15 cellular contexts compared by ENCODE assay signal in the genomic region with DNA sequence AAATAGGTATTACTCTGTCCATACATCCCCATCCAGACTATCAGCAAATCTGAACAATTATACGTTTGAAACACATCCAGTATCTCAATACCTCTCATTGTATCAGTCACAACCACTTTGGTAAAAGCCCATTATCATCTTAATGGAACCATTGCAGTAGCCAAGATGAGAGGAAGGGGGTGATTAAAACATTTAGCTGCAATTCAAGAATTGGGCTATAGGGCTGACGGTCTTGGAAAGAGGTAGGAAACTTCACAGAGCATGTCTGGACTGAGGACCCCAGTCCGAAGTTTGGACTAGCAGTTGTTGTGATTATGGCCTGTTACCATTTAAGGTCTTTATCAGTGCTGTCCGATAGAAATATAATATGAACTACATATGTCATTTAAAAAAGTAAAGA. TPM values are rescaled to one million over a fixed set of nuclear protein-coding genes. Genes with fewer than 3 reads are reported as not detected.
DNase-seq lines count a peak whose midpoint lies in the region; ATAC-seq and TF ChIP-seq lines count a peak whose summit lies in the region.
"Had no signal": no experiment of that assay in that cellular context is flagged by ENCODE, and none has a peak within 500 bp of the region (broad histone marks: within the 10 kb centered on the region; RNA-seq: fewer than 3 reads in every experiment).

No MANE protein-coding gene starts in this region.

- H3K4me1 Mint-ChIP-seq in H9: peaks cover 9 to 14% of the 10 kb centered on the region in 2 experiments
- H3K4me1 Mint-ChIP-seq in endodermal cell: peaks cover 2% of the 10 kb centered on the region
- peaks cover 35% of the 10 kb centered on the region for H3K4me1 Mint-ChIP-seq in CD4-positive, alpha-beta T cell (ENCODE audit: low read depth)

- H3K36me3 Mint-ChIP-seq in H9 (ENCODE audit: insufficient read depth in 1 of 3, low read depth in 3 of 3) (peaks cover 4 to 8% (median 7%) of the 10 kb centered on the region in 3 experiments; a peak in 4 of 7 replicates), endodermal cell (ENCODE audit: low read depth) (peaks cover 6% of the 10 kb centered on the region)
- H3K36me3 Mint-ChIP-seq in CD4-positive, alpha-beta T cell (ENCODE audit: low read depth): peaks cover 33% of the 10 kb centered on the region

- in situ Hi-C loops in mammary epithelial cell (cut with MboI; ENCODE audit: low sequenced_read_pairs in 2 of 2): loop anchor here in 1 of 2 donors (25.0 kb wide), 1 partner anchor 330 kb away; no protein-coding TSS in a partner anchor

- H3K79me1 ChIP-seq in H9 (ENCODE audit: insufficient read depth, low read depth, low read length, poor library complexity, severe bottlenecking): no peaks in the 10 kb centered on the region

- no peak overlapping the region for H2BK120ac ChIP-seq in H9 (ENCODE audit: low read depth, low read length, poor library complexity, severe bottlenecking)

- H2BK5ac ChIP-seq in H9 (ENCODE audit: insufficient read length, low read length): no peak overlapping the region

- H3K4me3 ChIP-seq in BE2C (ENCODE audit: low read depth, low read length) (no peak overlapping the region), endodermal cell (ENCODE audit: low read length) (no peak overlapping the region), psoas muscle (no peak overlapping the region), mammary epithelial cell (replicated peaks in 1 of 3; ENCODE audit: insufficient read depth in 1 of 3, low read depth in 2 of 3, low read length in 3 of 3) (no peak overlapping the region)
- H3K4me3 ChIP-seq: BLaER1 treated with 17β-estradiol and CSF1 and Interleukin-3, amounts not matched to agents 10 nM and 100 nM; HAP-1 had no signal

- H3T11ph ChIP-seq in H9 (ENCODE audit: low read length): no peak overlapping the region

- H3K4me1 ChIP-seq in BE2C (no peaks in the 10 kb centered on the region), H9 (ENCODE audit: insufficient read depth, low read length) (no peaks in the 10 kb centered on the region), endodermal cell (ENCODE audit: control insufficient read depth, insufficient read depth, low read length) (no peaks in the 10 kb centered on the region), psoas muscle (peaks cover 32% of the 10 kb centered on the region), mammary epithelial cell (ENCODE audit: insufficient read depth, low read length) (no peaks in the 10 kb centered on the region)
- H3K4me1 ChIP-seq: HAP-1 had no signal

- no peaks in the 10 kb centered on the region for H3K27me3 Mint-ChIP-seq in H9 (ENCODE audit: low read depth)
- no peaks in the 10 kb centered on the region for H3K27me3 Mint-ChIP-seq in endodermal cell (ENCODE audit: insufficient read depth)
- no peaks in the 10 kb centered on the region for H3K27me3 Mint-ChIP-seq in CD4-positive, alpha-beta T cell
- H3K27me3 Mint-ChIP-seq: CD8-positive, alpha-beta memory T cell had no signal

- no peak overlapping the region for H3K18ac ChIP-seq in H9 (ENCODE audit: insufficient read length, low read depth, low read length)

- DNase-seq in BE2C (no peak), H9 (no peak), endodermal cell (no peak), psoas muscle (no peak), mammary epithelial cell (no peak), DMS153 treated with DMSO at 0.1 percent for 48 hours (lab: John Stamatoyannopoulos, UW; ENCODE audit: unreplicated experiment) (no peak)
- no peak for DNase-seq in CD4-positive, alpha-beta T cell
- DNase-seq: 8988T; CD8-positive, alpha-beta memory T cell; COR-L47; DMS 273 treated with DMSO at 0.1 percent for 48 hours; GDM1 had no signal

- H3K36me3 ChIP-seq in BE2C: no peaks in the 10 kb centered on the region
- no peaks in the 10 kb centered on the region for H3K36me3 ChIP-seq in endodermal cell (ENCODE audit: control insufficient read depth, insufficient read depth, low read length)
- no peaks in the 10 kb centered on the region for H3K36me3 ChIP-seq in psoas muscle (ENCODE audit: insufficient read depth in 1 of 2, low read depth in 1 of 2)
- peaks cover 2% of the 10 kb centered on the region for H3K36me3 ChIP-seq in mammary epithelial cell (ENCODE audit: insufficient read depth, low read length)
- H3K36me3 ChIP-seq: HAP-1 had no signal

- H3K79me2 ChIP-seq in H9 (ENCODE audit: insufficient read depth, low read length): no peaks in the 10 kb centered on the region
- H3K79me2 ChIP-seq in mammary epithelial cell (ENCODE audit: insufficient read depth, low read length): peaks cover 82% of the 10 kb centered on the region

- intact Hi-C loops in psoas muscle (cut with DNase I) (no loop called here), mammary epithelial cell (cut with micrococcal nuclease) (no loop called here)
- intact Hi-C loops in CD4-positive, alpha-beta T cell (cut with DNase I, micrococcal nuclease): no loop called here

- peak in 1 of 4 donors; percentile 7 for ATAC-seq in psoas muscle
- no peak for ATAC-seq in CD4-positive, alpha-beta T cell (ENCODE audit: poor library complexity)

- H3K14ac ChIP-seq in H9 (ENCODE audit: insufficient read depth, low read length): no peak overlapping the region

- no peak overlapping the region for H2AFZ ChIP-seq in H9 (ENCODE audit: low read length)
- H2AFZ ChIP-seq in mammary epithelial cell (ENCODE audit: low read depth, low read length): no peak overlapping the region

- no peak overlapping the region for H4K5ac ChIP-seq in H9 (ENCODE audit: insufficient read length, low read depth, low read length)

- POLR2A ChIA-PET in CD4-positive, alpha-beta T cell (lab: Charles Lee): interaction anchor here (1.4 kb wide), 1 partner anchor 9 kb away, joined by 4 read pairs; no protein-coding TSS in a partner anchor

- H2BK12ac ChIP-seq in H9 (ENCODE audit: insufficient read length, low read depth, low read length): no peak overlapping the region

- H3K23me2 ChIP-seq in H9 (ENCODE audit: insufficient read length, low read depth, low read length, poor library complexity, severe bottlenecking): no peaks in the 10 kb centered on the region

- H4K91ac ChIP-seq in H9 (ENCODE audit: insufficient read length, low read depth, low read length): no peak overlapping the region

- H3K4ac ChIP-seq in H9 (ENCODE audit: low read depth, low read length): no peak overlapping the region

- no CpG with 5 or more reads among the region's 4 CpGs for WGBS in H9 (ENCODE audit: extremely low coverage, insufficient read length, low lambda C conversion rate)
- 95 to 100% methylated on average over 1 to 3 of the region's 4 CpGs for WGBS in endodermal cell (ENCODE audit: insufficient coverage in 1 of 2, insufficient read length in 1 of 2), 2 experiments
- 92 to 96% (median 94%) methylated on average over 4 of the region's 4 CpGs for WGBS in psoas muscle, 3 donors
- WGBS in mammary epithelial cell (ENCODE audit: low coverage, missing lambda C conversion rate): 99% methylated on average over 4 of the region's 4 CpGs

- no peak overlapping the region for H2BK20ac ChIP-seq in H9 (ENCODE audit: low read depth, low read length, poor library complexity, severe bottlenecking)

- H3K27ac ChIP-seq in H9 (ENCODE audit: insufficient read length, low read depth, low read length) (no peak overlapping the region), endodermal cell (ENCODE audit: low read depth, low read length) (no peak overlapping the region), psoas muscle (peak overlapping the region; percentile 47), mammary epithelial cell (ENCODE audit: insufficient read depth, low read depth, low read length) (no peak overlapping the region)
- no peak overlapping the region for H3K27ac ChIP-seq in CD4-positive, alpha-beta T cell (ENCODE audit: low read depth, low read length)
- H3K27ac ChIP-seq: BLaER1 treated with 17β-estradiol and CSF1 and Interleukin-3, amounts not matched to agents 10 nM and 100 nM; HL-60 had no signal

- H3K56ac ChIP-seq in H9 (ENCODE audit: insufficient read length, low read depth, low read length): no peak overlapping the region

- CTCF ChIA-PET in CD4-positive, alpha-beta T cell (lab: Charles Lee): interaction anchor here (0.8 to 1.4 kb wide), 3 partner anchors 8 to 11 kb away, joined by 3 to 4 read pairs (median 3); partner anchors contain the start of gene SLC12A2
- CTCF ChIA-PET in mammary epithelial cell (lab: Charles Lee; ENCODE audit: low non-redundant PET): no interaction called here

- no peak overlapping the region for H2AK5ac ChIP-seq in H9 (ENCODE audit: insufficient read length, low read length)

- H3K4me2 ChIP-seq in H9 (ENCODE audit: insufficient read depth, insufficient read length, low read length) (no peak overlapping the region), mammary epithelial cell (ENCODE audit: insufficient read depth, low read depth, low read length) (no peak overlapping the region)
- H3K4me2 ChIP-seq: BLaER1 treated with 17β-estradiol and CSF1 and Interleukin-3, amounts not matched to agents 10 nM and 100 nM had no signal

- dilution Hi-C loops in mammary epithelial cell (cut with HindIII; ENCODE audit: low sequenced_read_pairs): no loop called here

- no peak overlapping the region for H3K9ac ChIP-seq in H9 (ENCODE audit: extremely low read depth, insufficient read length, low read length)
- no peak overlapping the region for H3K9ac ChIP-seq in endodermal cell (ENCODE audit: extremely low read depth, low read length, poor library complexity, severe bottlenecking)
- no peak overlapping the region for H3K9ac ChIP-seq in mammary epithelial cell (ENCODE audit: insufficient read depth, low read length)
- H3K9ac ChIP-seq: BLaER1 treated with 17β-estradiol and CSF1 and Interleukin-3, amounts not matched to agents 10 nM and 100 nM had no signal

- H3K27ac Mint-ChIP-seq in H9 (no peak overlapping the region), endodermal cell (no peak overlapping the region)
- H3K27ac Mint-ChIP-seq in CD4-positive, alpha-beta T cell: no peak overlapping the region
- H3K27ac Mint-ChIP-seq: CD8-positive, alpha-beta memory T cell had no signal

- no peak overlapping the region for H2BK15ac ChIP-seq in H9 (ENCODE audit: low read depth, low read length)

- no TSS peak for BruUV-seq in mammary epithelial cell (replicated peaks; lab: Mats Ljungman, UMichigan)

- H3K9me3 Mint-ChIP-seq in H9 (peaks cover 4 to 7% of the 10 kb centered on the region in 2 experiments; a peak in 4 of 5 replicates), endodermal cell (peaks cover 10% of the 10 kb centered on the region)
- peaks cover 6% of the 10 kb centered on the region for H3K9me3 Mint-ChIP-seq in CD4-positive, alpha-beta T cell

- no peak overlapping the region for H4K8ac ChIP-seq in H9 (replicated peaks; ENCODE audit: insufficient read length, low read depth, low read length)

- H3K9me3 ChIP-seq in BE2C: no peaks in the 10 kb centered on the region
- no peaks in the 10 kb centered on the region for H3K9me3 ChIP-seq in H9 (ENCODE audit: control insufficient read depth, low read depth, low read length)
- peaks cover 15% of the 10 kb centered on the region for H3K9me3 ChIP-seq in endodermal cell (ENCODE audit: control insufficient read depth, low read length)
- H3K9me3 ChIP-seq in psoas muscle: peaks cover 8% of the 10 kb centered on the region
- peaks cover 6% of the 10 kb centered on the region for H3K9me3 ChIP-seq in CD4-positive, alpha-beta T cell (ENCODE audit: control insufficient read depth, low read length)
- peaks cover 5% of the 10 kb centered on the region for H3K9me3 ChIP-seq in mammary epithelial cell (replicated peaks; ENCODE audit: insufficient read depth, low read length)

- no peak overlapping the region for H3K23ac ChIP-seq in H9 (ENCODE audit: insufficient read length, low read depth, low read length)

- H3K4me3 Mint-ChIP-seq in H9: no peak overlapping the region
- no peak overlapping the region for H3K4me3 Mint-ChIP-seq in endodermal cell
- no peak overlapping the region for H3K4me3 Mint-ChIP-seq in CD4-positive, alpha-beta T cell

- H3K27me3 ChIP-seq in BE2C (no peaks in the 10 kb centered on the region), H9 (ENCODE audit: insufficient read depth, low read length) (no peaks in the 10 kb centered on the region), endodermal cell (ENCODE audit: control insufficient read depth, insufficient read depth, low read length, poor library complexity, severe bottlenecking) (no peaks in the 10 kb centered on the region), psoas muscle (ENCODE audit: insufficient read depth in 3 of 3, low read length in 2 of 3) (no peaks in the 10 kb centered on the region), mammary epithelial cell (ENCODE audit: insufficient read depth, low read length) (no peaks in the 10 kb centered on the region)
- H3K27me3 ChIP-seq in CD4-positive, alpha-beta T cell (ENCODE audit: control insufficient read depth, insufficient read depth, low read length): no peaks in the 10 kb centered on the region
- H3K27me3 ChIP-seq: BLaER1 treated with 17β-estradiol and CSF1 and Interleukin-3, amounts not matched to agents 10 nM and 100 nM had no signal

- H4K20me1 ChIP-seq in H9 (ENCODE audit: control insufficient read depth, insufficient read depth, insufficient read length) (no peaks in the 10 kb centered on the region), mammary epithelial cell (ENCODE audit: insufficient read depth, low read length) (no peaks in the 10 kb centered on the region)

- TF ChIP-seq CTCF in BE2C (IDR thresholded peaks at IDR 0.05; ENCODE audit: low read depth, low read length) (0 out of 2 replicates have a peak, but pooled peaks have one; percentile 15), H9 (conservative IDR thresholded peaks at IDR 0.05) (peak; percentile 22; the same call in 1 of the 3 replicates), endodermal cell (conservative IDR thresholded peaks at IDR 0.05) (peak; percentile 49), psoas muscle (IDR thresholded peaks at IDR 0.05) (no peak), mammary epithelial cell (conservative IDR thresholded peaks at IDR 0.05 in 1 of 2, IDR thresholded peaks at IDR 0.05 in 1 of 2; ENCODE audit: extremely low read depth in 1 of 2, insufficient read depth in 1 of 2, low read depth in 1 of 2, low read length in 2 of 2) (no peak)
- TF ChIP-seq CTCF in CD4-positive, alpha-beta T cell (IDR thresholded peaks at IDR 0.05): no peak

RNA-seq across cellular contexts. Expression of gene SLC12A2, which starts 8.6 kb away (rescaled TPM):
- polyA plus RNA-seq in BE2C (2012; ENCODE audit: insufficient read depth, insufficient read length, low read depth): 4.0 TPM
- 17.9 and 20.3 TPM in 2 replicates for total RNA-seq in H9 (2021)
- total RNA-seq in endodermal cell: 10 to 100 TPM; 16.7 to 25.1 TPM
- 12.5 TPM for polyA plus RNA-seq in endodermal cell (2013, experiment 1 of 2)
- 11.1 TPM for polyA plus RNA-seq in endodermal cell (2013, experiment 2 of 2)
- 10 to 100 TPM; 11.7 to 25.8 (median 16.3) TPM for total RNA-seq in psoas muscle
- 1 to 10 TPM; 1.7 to 8.0 (median 3.3) TPM for polyA plus RNA-seq in psoas muscle
- total RNA-seq in CD4-positive, alpha-beta T cell: 10 to 100 TPM; 13.7 to 16.4 TPM
- 10 to 100 TPM; 24.1 to 50.3 TPM for total RNA-seq in mammary epithelial cell
- 10.8 TPM for polyA plus RNA-seq in mammary epithelial cell
- polyA minus RNA-seq in mammary epithelial cell: 33.2 TPM

Comparison
In these comparisons a context has a peak if more than half of its experiments do, and no peak if none do; other contexts are left out.
1. CTCF ChIP-seq: peak in BE2C (single experiment), H9 (single experiment) and endodermal cell (single experiment); none in psoas muscle (single experiment), CD4-positive, alpha-beta T cell (single experiment) and mammary epithelial cell (0 of 2).